Comparison of ENCODE assay signal across 13 cellular contexts in the genomic region with DNA sequence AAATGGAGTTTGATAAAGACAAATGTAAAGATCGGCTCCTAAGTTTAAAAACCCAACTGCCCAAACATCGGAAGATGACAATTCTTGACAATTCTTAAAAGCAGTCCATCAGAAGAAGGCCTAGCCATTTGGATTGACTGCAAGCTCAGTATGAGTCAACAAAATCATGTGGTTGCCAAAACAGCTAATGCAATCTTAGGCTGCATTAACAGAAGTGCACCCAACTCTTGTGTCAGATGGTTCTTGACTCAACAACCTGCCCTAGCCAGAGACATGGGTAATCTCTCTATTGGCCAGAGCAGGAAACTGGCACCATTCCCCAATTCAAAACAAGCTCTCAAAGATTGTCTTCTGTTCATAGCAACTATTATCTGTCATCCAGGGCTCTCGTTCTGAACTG. TPM values are rescaled to one million over a fixed set of nuclear protein-coding genes. Genes with fewer than 3 reads are reported as not detected.
DNase-seq lines count a peak whose midpoint lies in the region; ATAC-seq and TF ChIP-seq lines count a peak whose summit lies in the region.
"Had no signal": no experiment of that assay in that cellular context is flagged by ENCODE, and none has a peak within 500 bp of the region (broad histone marks: within the 10 kb centered on the region; RNA-seq: fewer than 3 reads in every experiment).

No MANE protein-coding gene starts in this region.

- no peak for TF ChIP-seq CTCF in AG09309 (IDR thresholded peaks at IDR 0.05; ENCODE audit: control insufficient read depth, insufficient read depth, low read depth, low read length, missing control alignments)

- H3K27me3 ChIP-seq in MG63, result no peaks in the 10 kb centered on the region
- H3K27me3 ChIP-seq: cardiac muscle cell had no signal

- TF ChIP-seq POLR2A in GM18505 (IDR thresholded peaks at IDR 0.05; ENCODE audit: borderline replicate concordance, extremely low read depth, insufficient read depth, insufficient read length), result no peak

- no peak overlapping the region for H3K4me3 ChIP-seq in AG09309 (ENCODE audit: control insufficient read depth, low read depth, low read length)
- no peak overlapping the region for H3K4me3 ChIP-seq in MG63
- H3K4me3 ChIP-seq: cardiac muscle cell had no signal

- no peaks in the 10 kb centered on the region for H3K36me3 ChIP-seq in MG63
- H3K36me3 ChIP-seq: cardiac muscle cell had no signal

- peak; percentile 81 for DNase-seq in AG09309 (ENCODE audit: low read depth)
- peak; percentile 88 for DNase-seq in MG63
- peak; percentile 33 for DNase-seq in astrocyte of the hippocampus (ENCODE audit: low read depth, low spot score)
- DNase-seq in kidney tubule cell (ENCODE audit: low spot score), result peak; percentile 71
- DNase-seq in NCI-H1417 (lab: John Stamatoyannopoulos, UW), result no peak
- DNase-seq in NCI-H2107 treated with DMSO at 0.1 percent for 48 hours (lab: John Stamatoyannopoulos, UW; ENCODE audit: unreplicated experiment), result no peak
- DNase-seq in NAMALWA (ENCODE audit: low spot score), result no peak
- DNase-seq: activated CD4-positive, alpha-beta T cell treated with anti-CD3 and anti-CD28 coated beads, Interleukin-2, amount 50 U/mL, for 4 hours; Kasumi-1; occipital lobe had no signal

- no peaks in the 10 kb centered on the region for H3K9me3 ChIP-seq in MG63

- no peak for ATAC-seq in GM18505 (IDR thresholded peaks at IDR 0.05; ENCODE audit: unreplicated experiment)
- ATAC-seq: Panc1 had no signal

RNA-seq across cellular contexts. Expression of a gene that starts 9.9 kb away (rescaled TPM):
- total RNA-seq in MG63 (2014; rRNA removed; shearing (Covaris generic); ENCODE audit: low replicate concordance), result 0.53 and 0.64 TPM in 2 replicates

RNA-seq across cellular contexts. Expression of a gene that starts 35.4 kb away (rescaled TPM):
- 232 and 372 TPM in 2 replicates for total RNA-seq in MG63 (2014; rRNA removed; shearing (Covaris generic); ENCODE audit: low replicate concordance)

RNA-seq across cellular contexts. Expression of a gene that starts 53.0 kb away (rescaled TPM):
- total RNA-seq in MG63 (2014; rRNA removed; shearing (Covaris generic); ENCODE audit: low replicate concordance), result not detected in 2 replicates
- total RNA-seq: cardiac muscle cell, occipital lobe had no signal

Comparison
In these comparisons a context has a peak if more than half of its experiments do, and no peak if none do; other contexts are left out.
1. DNase-seq: peak in AG09309 (single experiment), MG63 (single experiment), astrocyte of the hippocampus (single experiment) and kidney tubule cell (single experiment); none in NCI-H1417 (0 of 3), NCI-H2107 treated with DMSO at 0.1 percent for 48 hours (single experiment) and NAMALWA (single experiment).